ENCODE assay signal across 16 cellular contexts in genomic region chr5:74237746-74238145, GRCh38.
"Had no signal": no experiment of that assay in that cellular context is flagged by ENCODE, and none has a peak within 500 bp of the region (broad histone marks: within the 10 kb centered on the region; RNA-seq: fewer than 3 reads in every experiment).

No MANE protein-coding gene starts in this region.

- H3K9me3 ChIP-seq: neutrophil, psoas muscle, right lobe of liver, spleen, stomach, thoracic aorta, transverse colon had no signal

- H3K4me3 Mint-ChIP-seq: naive thymus-derived CD8-positive, alpha-beta T cell had no signal

- H3K27me3 ChIP-seq: foreskin keratinocyte, neutrophil, right lobe of liver, spleen, stomach, transverse colon had no signal

- H3K27ac Mint-ChIP-seq: naive thymus-derived CD8-positive, alpha-beta T cell had no signal

- ATAC-seq: foreskin keratinocyte; naive thymus-derived CD8-positive, alpha-beta T cell; right lobe of liver had no signal

- DNase-seq: effector memory CD4-positive, alpha-beta T cell; foreskin keratinocyte; naive thymus-derived CD8-positive, alpha-beta T cell; psoas muscle; retina; right lobe of liver; spleen; stimulated activated CD4-positive, alpha-beta T cell treated with anti-CD3 and anti-CD28 coated beads, Interleukin-15, amount 100 ng/mL, for 24 hours; stimulated activated CD4-positive, alpha-beta T cell treated with anti-CD3 and anti-CD28 coated beads, Interleukin-1b, Interleukin-23, amount 100 ng/mL, for 48 hours; stimulated activated CD4-positive, alpha-beta T cell treated with anti-CD3 and anti-CD28 coated beads, Interleukin-4, amount 100 ng/mL, for 4 hours; stimulated activated naive CD4-positive, alpha-beta T cell; stomach; substantia nigra; transverse colon had no signal

- H3K4me1 ChIP-seq: right lobe of liver had no signal

- H3K4me3 ChIP-seq: psoas muscle, right lobe of liver, spleen, stomach, thoracic aorta, transverse colon had no signal

- H3K9me3 Mint-ChIP-seq: naive thymus-derived CD8-positive, alpha-beta T cell had no signal

- H3K27ac ChIP-seq: foreskin keratinocyte, psoas muscle, right lobe of liver, spleen, stomach, thoracic aorta had no signal

- H3K36me3 Mint-ChIP-seq: naive thymus-derived CD8-positive, alpha-beta T cell had no signal

- H3K36me3 ChIP-seq: neutrophil, right lobe of liver, spleen, stomach, thoracic aorta, transverse colon had no signal
